Comparison of ENCODE assay signal across 6 cellular contexts in genomic region chr19:17337675-17338439, GRCh38.
A peak's percentile ranks its signal among the peaks of the same experiment; 100 is the strongest.
DNase-seq lines count a peak whose midpoint lies in the region.

No MANE protein-coding gene starts in this region.

- H3K4me1 ChIP-seq in ACC112 (ENCODE audit: control insufficient read depth, insufficient read depth, low read length, unreplicated experiment), result peaks cover 5% of the 10 kb centered on the region
- H3K4me1 ChIP-seq in adipocyte (ENCODE audit: control insufficient read depth, insufficient read depth, low read length), result peaks cover 16% of the 10 kb centered on the region
- H3K4me1 ChIP-seq in muscle layer of duodenum (ENCODE audit: control insufficient read depth in 1 of 2, insufficient read depth in 2 of 2, low read length in 2 of 2), result peaks cover 4 to 27% of the 10 kb centered on the region in 2 donors

- no peaks in the 10 kb centered on the region; the same call in 1 of the 2 replicates for H3K36me3 ChIP-seq in ACC112 (ENCODE audit: insufficient read depth, low read length)
- peaks cover 4% of the 10 kb centered on the region for H3K36me3 ChIP-seq in adipocyte (ENCODE audit: control insufficient read depth, insufficient read depth, low read length, severe bottlenecking)
- peaks cover 0 to 8% of the 10 kb centered on the region in 2 donors for H3K36me3 ChIP-seq in muscle layer of duodenum (ENCODE audit: control insufficient read depth in 1 of 2, insufficient read depth in 2 of 2, low read length in 2 of 2)

- peak overlapping the region; percentile 96 for H2AFZ ChIP-seq in ACC112 (ENCODE audit: low read length, unreplicated experiment)

- peak; percentile 31 for DNase-seq in HK-2 (ENCODE audit: unreplicated experiment)
- DNase-seq in adipocyte (ENCODE audit: low read depth), result peak; percentile 40
- no peak for DNase-seq in retina
- no peak for DNase-seq in Ammon's horn (ENCODE audit: low spot score)

- H3K4me3 ChIP-seq in ACC112 (ENCODE audit: low read depth, low read length), result peak overlapping the region; percentile 87
- H3K4me3 ChIP-seq in adipocyte (ENCODE audit: low read length), result peak overlapping the region; percentile 97
- peak overlapping the region; percentile 97 to 100 for H3K4me3 ChIP-seq in muscle layer of duodenum (ENCODE audit: low read depth in 1 of 2, low read length in 2 of 2)

- peaks cover 3% of the 10 kb centered on the region for H3K79me2 ChIP-seq in ACC112 (ENCODE audit: control insufficient read depth, insufficient read depth, low read length, unreplicated experiment)

- peak overlapping the region; percentile 5; the same call in 1 of the 2 replicates for H3K27ac ChIP-seq in ACC112 (ENCODE audit: low read depth, low read length)
- H3K27ac ChIP-seq in muscle layer of duodenum (ENCODE audit: low read length), result peak overlapping the region; percentile 99

- peak overlapping the region; percentile 94 for H3K9ac ChIP-seq in adipocyte (ENCODE audit: low read length)

- H3K9me3 ChIP-seq in adipocyte (ENCODE audit: control insufficient read depth, low read length), result no peaks in the 10 kb centered on the region
- no peaks in the 10 kb centered on the region for H3K9me3 ChIP-seq in muscle layer of duodenum (ENCODE audit: control insufficient read depth in 1 of 2, low read length in 2 of 2)

- no peaks in the 10 kb centered on the region for H3K27me3 ChIP-seq in ACC112 (ENCODE audit: insufficient read depth, low read length)
- H3K27me3 ChIP-seq in adipocyte (replicated peaks; ENCODE audit: control insufficient read depth, insufficient read depth, low read length), result no peaks in the 10 kb centered on the region
- no peaks in the 10 kb centered on the region for H3K27me3 ChIP-seq in muscle layer of duodenum (ENCODE audit: low read depth, low read length)

Comparison
In these comparisons a context has a peak if more than half of its experiments do, and no peak if none do; other contexts are left out.
1. DNase-seq: peak in HK-2 (single experiment) and adipocyte (single experiment); none in retina (single experiment) and Ammon's horn (single experiment).
2. Peak in every context shown above with its lines, with median percentiles within 50 percentile points of each other: H3K4me3 ChIP-seq.